In genomic region chr17:43367588-43368242, GRCh38 we compare ENCODE assay signal across 1 cellular context.
TF ChIP-seq lines count a peak whose summit lies in the region.

No MANE protein-coding gene starts in this region.

TF ChIP-seq in A549, 52 proteins besides CTCF, POLR2A, EP300 and RAD21 (continued from another document):
- TF ChIP-seq, protein P1, sequence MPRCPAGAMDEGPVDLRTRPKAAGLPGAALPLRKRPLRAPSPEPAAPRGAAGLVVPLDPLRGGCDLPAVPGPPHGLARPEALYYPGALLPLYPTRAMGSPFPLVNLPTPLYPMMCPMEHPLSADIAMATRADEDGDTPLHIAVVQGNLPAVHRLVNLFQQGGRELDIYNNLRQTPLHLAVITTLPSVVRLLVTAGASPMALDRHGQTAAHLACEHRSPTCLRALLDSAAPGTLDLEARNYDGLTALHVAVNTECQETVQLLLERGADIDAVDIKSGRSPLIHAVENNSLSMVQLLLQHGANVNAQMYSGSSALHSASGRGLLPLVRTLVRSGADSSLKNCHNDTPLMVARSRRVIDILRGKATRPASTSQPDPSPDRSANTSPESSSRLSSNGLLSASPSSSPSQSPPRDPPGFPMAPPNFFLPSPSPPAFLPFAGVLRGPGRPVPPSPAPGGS (IDR thresholded peaks at IDR 0.05): peak; percentile 100
- TF ChIP-seq RARB (CRISPR knock-in tag; IDR thresholded peaks at IDR 0.05): peak; percentile 100
- peak; percentile 93 for TF ChIP-seq ZSCAN20 (CRISPR knock-in tag; IDR thresholded peaks at IDR 0.05)
- TF ChIP-seq CEBPB (IDR thresholded peaks at IDR 0.05): peak in 1 of 2 experiments; percentile 68; a peak in 1 of 4 replicates
- no peak for TF ChIP-seq HOXB13 (CRISPR knock-in tag; IDR thresholded peaks at IDR 0.05; ENCODE audit: low read depth)
- no peak for TF ChIP-seq CBX8 (IDR thresholded peaks at IDR 0.05)
- peak; percentile 100 for TF ChIP-seq TP53 (CRISPR knock-in tag; IDR thresholded peaks at IDR 0.05)
- no peak for TF ChIP-seq FOSL2 (IDR thresholded peaks at IDR 0.05)
- peak; percentile 94 for TF ChIP-seq FOSL2 (CRISPR knock-in tag; IDR thresholded peaks at IDR 0.05)
- TF ChIP-seq, protein P2, sequence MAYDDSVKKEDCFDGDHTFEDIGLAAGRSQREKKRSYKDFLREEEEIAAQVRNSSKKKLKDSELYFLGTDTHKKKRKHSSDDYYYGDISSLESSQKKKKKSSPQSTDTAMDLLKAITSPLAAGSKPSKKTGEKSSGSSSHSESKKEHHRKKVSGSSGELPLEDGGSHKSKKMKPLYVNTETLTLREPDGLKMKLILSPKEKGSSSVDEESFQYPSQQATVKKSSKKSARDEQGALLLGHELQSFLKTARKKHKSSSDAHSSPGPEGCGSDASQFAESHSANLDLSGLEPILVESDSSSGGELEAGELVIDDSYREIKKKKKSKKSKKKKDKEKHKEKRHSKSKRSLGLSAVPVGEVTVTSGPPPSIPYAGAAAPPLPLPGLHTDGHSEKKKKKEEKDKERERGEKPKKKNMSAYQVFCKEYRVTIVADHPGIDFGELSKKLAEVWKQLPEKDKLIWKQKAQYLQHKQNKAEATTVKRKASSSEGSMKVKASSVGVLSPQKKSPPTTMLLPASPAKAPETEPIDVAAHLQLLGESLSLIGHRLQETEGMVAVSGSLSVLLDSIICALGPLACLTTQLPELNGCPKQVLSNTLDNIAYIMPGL (CRISPR knock-in tag; IDR thresholded peaks at IDR 0.05; ENCODE audit: borderline replicate concordance): peak; percentile 100
- peak; percentile 80 for TF ChIP-seq MAX (IDR thresholded peaks at IDR 0.05)
- peak; percentile 36 for TF ChIP-seq CHD2 (IDR thresholded peaks at IDR 0.05; ENCODE audit: low read length, partially characterized antibody)
- peak; percentile 100 for TF ChIP-seq FOSB (CRISPR knock-in tag; IDR thresholded peaks at IDR 0.05)
- TF ChIP-seq KDM5A (IDR thresholded peaks at IDR 0.05): no peak
TF ChIP-seq in A549: peak in this region for 28.
